18 cellular contexts compared by ENCODE assay signal in the genomic region with DNA sequence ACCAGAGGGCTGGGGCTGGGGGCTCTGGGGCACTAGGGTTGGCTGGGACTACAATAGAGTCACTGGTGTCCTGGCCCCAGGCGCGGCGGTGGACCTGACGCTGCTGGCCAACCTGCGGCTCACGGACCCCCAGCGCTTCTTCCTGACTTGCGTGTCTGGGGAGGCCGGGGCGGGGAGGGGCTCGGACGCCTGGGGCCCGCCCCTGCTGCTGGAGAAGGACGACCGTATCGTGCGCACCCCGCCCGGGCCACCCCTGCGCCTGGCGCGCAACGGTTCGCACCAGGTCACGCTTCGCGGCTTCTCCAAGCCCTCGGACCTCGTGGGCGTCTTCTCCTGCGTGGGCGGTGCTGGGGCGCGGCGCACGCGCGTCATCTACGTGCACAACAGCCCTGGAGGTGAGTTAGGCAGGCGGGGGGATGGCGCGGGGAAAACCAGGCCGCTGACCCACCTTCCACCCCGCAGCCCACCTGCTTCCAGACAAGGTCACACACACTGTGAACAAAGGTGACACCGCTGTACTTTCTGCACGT. TPM values are rescaled to one million over a fixed set of nuclear protein-coding genes. Genes with fewer than 3 reads are reported as not detected.
DNase-seq lines count a peak whose midpoint lies in the region; ATAC-seq and TF ChIP-seq lines count a peak whose summit lies in the region.
"Had no signal": no experiment of that assay in that cellular context is flagged by ENCODE, and none has a peak within 500 bp of the region (broad histone marks: within the 10 kb centered on the region; RNA-seq: fewer than 3 reads in every experiment).

No MANE protein-coding gene starts in this region.

- no peaks in the 10 kb centered on the region for H4K20me1 ChIP-seq in BLaER1 treated with 17β-estradiol and CSF1 and Interleukin-3, amounts not matched to agents 10 nM and 100 nM

- no peak for ATAC-seq in HG03378 (IDR thresholded peaks at IDR 0.05; ENCODE audit: unreplicated experiment)
- ATAC-seq: GM23338, HCT116 had no signal

- peaks cover 3% of the 10 kb centered on the region for H3K27me3 Mint-ChIP-seq in chondrocyte (ENCODE audit: low read depth)
- H3K27me3 Mint-ChIP-seq in activated CD4-positive, alpha-beta memory T cell treated with anti-CD3 and anti-CD28 coated beads for 36 hours, result peaks cover 4% of the 10 kb centered on the region

- WGBS in thyroid gland, 2 donors, result 89 to 91% methylated on average over 26 to 46 of the region's 46 CpGs

- H3K4me1 ChIP-seq in BLaER1 treated with 17β-estradiol and CSF1 and Interleukin-3, amounts not matched to agents 10 nM and 100 nM, result peaks cover 11 to 47% (median 30%) of the 10 kb centered on the region in 10 experiments
- H3K4me1 ChIP-seq in thyroid gland, result peaks cover 78 to 82% of the 10 kb centered on the region in 2 donors
- H3K4me1 ChIP-seq: Caco-2 had no signal

- CTCF ChIA-PET in activated CD4-positive, alpha-beta memory T cell treated with anti-CD3 and anti-CD28 coated beads for 36 hours (lab: Charles Lee), result no interaction called here

- H3K27ac ChIP-seq in BLaER1 treated with 17β-estradiol and CSF1 and Interleukin-3, amounts not matched to agents 10 nM and 100 nM, result no peak overlapping the region
- H3K27ac ChIP-seq in thyroid gland, result peak overlapping the region; percentile 80 to 100 (median 97)

- TF ChIP-seq POLR2A in thyroid gland (IDR thresholded peaks at IDR 0.05), result no peak

- no peaks in the 10 kb centered on the region for H3K36me3 Mint-ChIP-seq in chondrocyte (ENCODE audit: low read depth)
- no peaks in the 10 kb centered on the region for H3K36me3 Mint-ChIP-seq in activated CD4-positive, alpha-beta memory T cell treated with anti-CD3 and anti-CD28 coated beads for 36 hours
- H3K36me3 Mint-ChIP-seq: CD4-positive, CD25-positive, alpha-beta regulatory T cell had no signal

- no peak overlapping the region for H3K27ac Mint-ChIP-seq in chondrocyte (ENCODE audit: unreplicated experiment)
- no peak overlapping the region for H3K27ac Mint-ChIP-seq in activated CD4-positive, alpha-beta memory T cell treated with anti-CD3 and anti-CD28 coated beads for 36 hours

- no peak overlapping the region for H3K9ac ChIP-seq in BLaER1 treated with 17β-estradiol and CSF1 and Interleukin-3, amounts not matched to agents 10 nM and 100 nM

- TF ChIP-seq CTCF in chondrocyte (IDR thresholded peaks at IDR 0.05) (no peak), thyroid gland (IDR thresholded peaks at IDR 0.05) (no peak)

- peaks cover 0 to 27% (median 0%) of the 10 kb centered on the region in 11 experiments; a peak in 4 of 22 replicates for H3K36me3 ChIP-seq in BLaER1 treated with 17β-estradiol and CSF1 and Interleukin-3, amounts not matched to agents 10 nM and 100 nM
- H3K36me3 ChIP-seq in thyroid gland, result no peaks in the 10 kb centered on the region

- intact Hi-C loops in posterior vena cava (cut with DNase I) (loop anchor here in 1 of 2 donors (10.0 kb wide), 1 partner anchor 1230 kb away; no protein-coding TSS in a partner anchor), thyroid gland (cut with DNase I) (no loop called here)
- intact Hi-C loops in activated CD4-positive, alpha-beta memory T cell treated with anti-CD3 and anti-CD28 coated beads for 36 hours (cut with micrococcal nuclease), result no loop called here

- no peak overlapping the region for H3K4me3 ChIP-seq in BLaER1 treated with 17β-estradiol and CSF1 and Interleukin-3, amounts not matched to agents 10 nM and 100 nM
- no peak overlapping the region for H3K4me3 ChIP-seq in thyroid gland (replicated peaks in 1 of 3)
- H3K4me3 ChIP-seq: GM23338 had no signal

- H3K4me2 ChIP-seq in BLaER1 treated with 17β-estradiol and CSF1 and Interleukin-3, amounts not matched to agents 10 nM and 100 nM, result peak overlapping the region in 6 of 11 experiments; percentile 10 to 44 (median 24); a peak in 7 of 22 replicates
- H3K4me2 ChIP-seq: GM23338 had no signal

- no peaks in the 10 kb centered on the region for H3K9me3 Mint-ChIP-seq in chondrocyte (ENCODE audit: low read depth)
- H3K9me3 Mint-ChIP-seq in activated CD4-positive, alpha-beta memory T cell treated with anti-CD3 and anti-CD28 coated beads for 36 hours, result no peaks in the 10 kb centered on the region
- H3K9me3 Mint-ChIP-seq: GM23338 had no signal

- no peaks in the 10 kb centered on the region for H3K27me3 ChIP-seq in BLaER1 treated with 17β-estradiol and CSF1 and Interleukin-3, amounts not matched to agents 10 nM and 100 nM
- no peaks in the 10 kb centered on the region for H3K27me3 ChIP-seq in thyroid gland

- no peaks in the 10 kb centered on the region for H3K4me1 Mint-ChIP-seq in chondrocyte (ENCODE audit: low read depth)
- H3K4me1 Mint-ChIP-seq in activated CD4-positive, alpha-beta memory T cell treated with anti-CD3 and anti-CD28 coated beads for 36 hours (ENCODE audit: low read depth), result no peaks in the 10 kb centered on the region

- no peak overlapping the region for H3K4me3 Mint-ChIP-seq in chondrocyte (ENCODE audit: unreplicated experiment)
- no peak overlapping the region for H3K4me3 Mint-ChIP-seq in activated CD4-positive, alpha-beta memory T cell treated with anti-CD3 and anti-CD28 coated beads for 36 hours
- H3K4me3 Mint-ChIP-seq: CD4-positive, CD25-positive, alpha-beta regulatory T cell; GM23338 had no signal

- H3K9me3 ChIP-seq in BLaER1 treated with 17β-estradiol and CSF1 and Interleukin-3, amounts not matched to agents 10 nM and 100 nM (replicated peaks in 1 of 11), result no peaks in the 10 kb centered on the region
- no peaks in the 10 kb centered on the region for H3K9me3 ChIP-seq in thyroid gland
- H3K9me3 ChIP-seq: Caco-2 had no signal

- POLR2A ChIA-PET in activated CD4-positive, alpha-beta memory T cell treated with anti-CD3 and anti-CD28 coated beads for 36 hours (lab: Charles Lee), result no interaction called here

- DNase-seq in chondrocyte (ENCODE audit: low spot score), result peak; percentile 77
- DNase-seq in posterior vena cava (ENCODE audit: low spot score), result peak; percentile 66
- peak in 1 of 2 donors; percentile 14 for DNase-seq in thyroid gland
- DNase-seq in NCI-H2107 (lab: John Stamatoyannopoulos, UW), result no peak
- no peak for DNase-seq in activated CD4-positive, alpha-beta memory T cell treated with anti-CD3 and anti-CD28 coated beads for 36 hours
- DNase-seq: Caco-2; CD4-positive, CD25-positive, alpha-beta regulatory T cell; DMS153; NCI-H1048; NCI-H2081 treated with DMSO at 0.1 percent for 48 hours; NCI-H510A treated with DMSO at 0.1 percent for 48 hours; NCI-H82 had no signal

RNA-seq across cellular contexts. Expression of gene TIE1, which starts 4.1 kb away (rescaled TPM):
- not detected in 3 replicates for total RNA-seq in chondrocyte
- total RNA-seq in posterior vena cava, result 10 to 100 TPM; 32.5 to 46.6 TPM
- total RNA-seq in thyroid gland, result 10 to 100 TPM; 30.6 to 65.1 (median 47.7) TPM
- not detected for total RNA-seq in activated CD4-positive, alpha-beta memory T cell treated with anti-CD3 and anti-CD28 coated beads for 36 hours
- total RNA-seq: A673, Caco-2, MCF 10A had no signal

RNA-seq across cellular contexts. Expression of gene C1orf210, which starts 19.5 kb away (rescaled TPM):
- total RNA-seq in chondrocyte (not detected in 3 replicates), posterior vena cava (not detected), thyroid gland (10 to 100 TPM; 22.7 to 49.7 (median 36.3) TPM)
- not detected for total RNA-seq in activated CD4-positive, alpha-beta memory T cell treated with anti-CD3 and anti-CD28 coated beads for 36 hours
- total RNA-seq: A673; CD4-positive, CD25-positive, alpha-beta regulatory T cell had no signal

RNA-seq across cellular contexts. Expression of gene MPL, which starts 32.8 kb away (rescaled TPM):
- total RNA-seq in chondrocyte (not detected in 3 replicates), posterior vena cava (under 1 TPM in 1 of 2 donors, not detected in 1; 0.90 TPM), thyroid gland (under 1 TPM in 2 of 4 donors, not detected in 2; 0.22 to 0.29 TPM)
- total RNA-seq in activated CD4-positive, alpha-beta memory T cell treated with anti-CD3 and anti-CD28 coated beads for 36 hours, result not detected
- total RNA-seq: A673, Caco-2, GM23338, MCF 10A had no signal

RNA-seq across cellular contexts. Expression of gene TMEM125, which starts 35.1 kb away (rescaled TPM):
- total RNA-seq in chondrocyte (not detected in 3 replicates), posterior vena cava (under 1 TPM in 1 of 2 donors, not detected in 1; 0.29 TPM), thyroid gland (100 to 1,000 TPM in 2 of 4 donors, 10 to 100 TPM in 2; 50.8 to 127 (median 89.8) TPM)
- under 1 TPM in 1 of 2 experiments, not detected in 1; 0.12 TPM for total RNA-seq in activated CD4-positive, alpha-beta memory T cell treated with anti-CD3 and anti-CD28 coated beads for 36 hours
- total RNA-seq: A673; CD4-positive, CD25-positive, alpha-beta regulatory T cell had no signal

RNA-seq across cellular contexts. Expression of gene CDC20, which starts 53.9 kb away (rescaled TPM):
- total RNA-seq in chondrocyte, result 14.4 to 16.9 TPM (median 14.5 TPM) in 3 replicates
- 1 to 10 TPM in 1 of 2 donors, under 1 TPM in 1; 0.95 to 1.0 TPM for total RNA-seq in posterior vena cava
- 1 to 10 TPM in 3 of 4 donors, under 1 TPM in 1; 0.54 to 3.9 (median 2.2) TPM for total RNA-seq in thyroid gland
- total RNA-seq in activated CD4-positive, alpha-beta memory T cell treated with anti-CD3 and anti-CD28 coated beads for 36 hours, result 100 to 1,000 TPM; 152 to 155 TPM

Comparison
In these comparisons a context has a peak if more than half of its experiments do, and no peak if none do; other contexts are left out.
1. H3K27ac ChIP-seq: peak in thyroid gland (3 of 3); none in BLaER1 treated with 17β-estradiol and CSF1 and Interleukin-3, amounts not matched to agents 10 nM and 100 nM (0 of 11).
2. DNase-seq: peak in chondrocyte (single experiment) and posterior vena cava (single experiment); none in NCI-H2107 (single experiment) and activated CD4-positive, alpha-beta memory T cell treated with anti-CD3 and anti-CD28 coated beads for 36 hours (single experiment).
3. RNA of gene TIE1, which starts 4.1 kb away (total RNA-seq): 30.6 to 65.1 TPM in thyroid gland and 32.5 to 46.6 TPM in posterior vena cava; not detected in chondrocyte and not detected in activated CD4-positive, alpha-beta memory T cell treated with anti-CD3 and anti-CD28 coated beads for 36 hours; every median in the first group is over 10 times any median in the second.
4. RNA of gene C1orf210, which starts 19.5 kb away (total RNA-seq): 22.7 to 49.7 TPM in thyroid gland; not detected in chondrocyte, not detected in posterior vena cava and not detected in activated CD4-positive, alpha-beta memory T cell treated with anti-CD3 and anti-CD28 coated beads for 36 hours; every median in the first group is over 10 times any median in the second.